10 cellular contexts compared by ENCODE assay signal in genomic region chr9:134858051-134858841, GRCh38. TPM values are rescaled to one million over a fixed set of nuclear protein-coding genes. Genes with fewer than 3 reads are reported as not detected.
DNase-seq lines count a peak whose midpoint lies in the region; ATAC-seq and TF ChIP-seq lines count a peak whose summit lies in the region.
"Had no signal": no experiment of that assay in that cellular context is flagged by ENCODE, and none has a peak within 500 bp of the region (broad histone marks: within the 10 kb centered on the region; RNA-seq: fewer than 3 reads in every experiment).

No MANE protein-coding gene starts in this region.

- H3K36me3 ChIP-seq in ovary: no peaks in the 10 kb centered on the region

- H3K4me1 ChIP-seq in ovary (ENCODE audit: insufficient read depth): peaks cover 11% of the 10 kb centered on the region

- TF ChIP-seq EP300 in ovary (IDR thresholded peaks at IDR 0.05): no peak

- WGBS in ovary, 3 donors: 42 to 52% (median 47%) methylated on average over 11 of the region's 11 CpGs

- H3K4me3 ChIP-seq in ovary: no peak overlapping the region

- peaks cover 2% of the 10 kb centered on the region for H3K9me3 Mint-ChIP-seq in activated CD8-positive, alpha-beta T cell treated with anti-CD3 and anti-CD28 coated beads for 36 hours
- no peaks in the 10 kb centered on the region for H3K9me3 Mint-ChIP-seq in activated CD8-positive, alpha-beta T cell treated with anti-CD3 and anti-CD28 coated beads, Interleukin-2, amount 10 ng/mL, durations not matched to agents 7 days and 5 days (ENCODE audit: insufficient read depth)

- POLR2A ChIA-PET in activated CD8-positive, alpha-beta T cell treated with anti-CD3 and anti-CD28 coated beads for 36 hours (lab: Charles Lee): no interaction called here
- POLR2A ChIA-PET in activated CD8-positive, alpha-beta T cell treated with anti-CD3 and anti-CD28 coated beads, Interleukin-2, amount 10 ng/mL, durations not matched to agents 7 days and 5 days (lab: Charles Lee): no interaction called here

- TF ChIP-seq POLR2A in ovary (IDR thresholded peaks at IDR 0.05): no peak

- H3K4me3 Mint-ChIP-seq in activated CD8-positive, alpha-beta T cell treated with anti-CD3 and anti-CD28 coated beads for 36 hours: peak overlapping the region; percentile 20
- no peak overlapping the region for H3K4me3 Mint-ChIP-seq in activated CD8-positive, alpha-beta T cell treated with anti-CD3 and anti-CD28 coated beads, Interleukin-2, amount 10 ng/mL, durations not matched to agents 7 days and 5 days
- H3K4me3 Mint-ChIP-seq: CD4-positive, CD25-positive, alpha-beta regulatory T cell had no signal

- no peaks in the 10 kb centered on the region for H3K27me3 ChIP-seq in ovary

- H3K9me3 ChIP-seq in ovary: no peaks in the 10 kb centered on the region

- peak; percentile 73 for DNase-seq in activated CD8-positive, alpha-beta T cell treated with anti-CD3 and anti-CD28 coated beads for 36 hours
- no peak for DNase-seq in activated CD8-positive, alpha-beta T cell treated with anti-CD3 and anti-CD28 coated beads, Interleukin-2, amount 10 ng/mL, durations not matched to agents 7 days and 5 days
- peak; percentile 48 for DNase-seq in SW480 (ENCODE audit: low spot score)
- peak; percentile 49 to 72 (median 58) for DNase-seq in ovary
- no peak for DNase-seq in NCI-H187 (lab: John Stamatoyannopoulos, UW)
- no peak for DNase-seq in NCI-H345 treated with DMSO at 0.1 percent for 48 hours (lab: John Stamatoyannopoulos, UW; ENCODE audit: unreplicated experiment)
- no peak for DNase-seq in SHP77 treated with DMSO at 0.1 percent for 48 hours (lab: John Stamatoyannopoulos, UW)

- no peaks in the 10 kb centered on the region for H3K36me3 Mint-ChIP-seq in activated CD8-positive, alpha-beta T cell treated with anti-CD3 and anti-CD28 coated beads for 36 hours (ENCODE audit: low read depth)
- H3K36me3 Mint-ChIP-seq in activated CD8-positive, alpha-beta T cell treated with anti-CD3 and anti-CD28 coated beads, Interleukin-2, amount 10 ng/mL, durations not matched to agents 7 days and 5 days (ENCODE audit: low read depth): no peaks in the 10 kb centered on the region
- H3K36me3 Mint-ChIP-seq: CD4-positive, CD25-positive, alpha-beta regulatory T cell had no signal

- H3K27me3 Mint-ChIP-seq in activated CD8-positive, alpha-beta T cell treated with anti-CD3 and anti-CD28 coated beads for 36 hours: peaks cover 12% of the 10 kb centered on the region
- no peaks in the 10 kb centered on the region for H3K27me3 Mint-ChIP-seq in activated CD8-positive, alpha-beta T cell treated with anti-CD3 and anti-CD28 coated beads, Interleukin-2, amount 10 ng/mL, durations not matched to agents 7 days and 5 days (ENCODE audit: low read depth)
- H3K27me3 Mint-ChIP-seq: CD4-positive, CD25-positive, alpha-beta regulatory T cell had no signal

- peaks cover 9% of the 10 kb centered on the region for H3K4me1 Mint-ChIP-seq in activated CD8-positive, alpha-beta T cell treated with anti-CD3 and anti-CD28 coated beads for 36 hours (ENCODE audit: low read depth)
- no peaks in the 10 kb centered on the region for H3K4me1 Mint-ChIP-seq in activated CD8-positive, alpha-beta T cell treated with anti-CD3 and anti-CD28 coated beads, Interleukin-2, amount 10 ng/mL, durations not matched to agents 7 days and 5 days (ENCODE audit: low read depth)

- TF ChIP-seq CTCF in activated CD8-positive, alpha-beta T cell treated with anti-CD3 and anti-CD28 coated beads for 36 hours (IDR thresholded peaks at IDR 0.05): no peak
- no peak for TF ChIP-seq CTCF in ovary (IDR thresholded peaks at IDR 0.05)

- ATAC-seq in activated CD8-positive, alpha-beta T cell treated with anti-CD3 and anti-CD28 coated beads for 36 hours: peak; percentile 93
- no peak for ATAC-seq in activated CD8-positive, alpha-beta T cell treated with anti-CD3 and anti-CD28 coated beads, Interleukin-2, amount 10 ng/mL, durations not matched to agents 7 days and 5 days
- peak; percentile 80 for ATAC-seq in HG02678 (IDR thresholded peaks at IDR 0.05; ENCODE audit: unreplicated experiment)

- peak overlapping the region; percentile 84 for H3K27ac Mint-ChIP-seq in activated CD8-positive, alpha-beta T cell treated with anti-CD3 and anti-CD28 coated beads for 36 hours
- no peak overlapping the region for H3K27ac Mint-ChIP-seq in activated CD8-positive, alpha-beta T cell treated with anti-CD3 and anti-CD28 coated beads, Interleukin-2, amount 10 ng/mL, durations not matched to agents 7 days and 5 days
- H3K27ac Mint-ChIP-seq: CD4-positive, CD25-positive, alpha-beta regulatory T cell had no signal

- H3K27ac ChIP-seq in ovary: peak overlapping the region in 1 of 2 donors; percentile 22

- CTCF ChIA-PET in activated CD8-positive, alpha-beta T cell treated with anti-CD3 and anti-CD28 coated beads for 36 hours (lab: Charles Lee): interaction anchor here (0.7 to 1.8 kb wide), 3 partner anchors 41 to 160 kb away, joined by 3 to 5 read pairs (median 4); no protein-coding TSS in a partner anchor
- CTCF ChIA-PET in activated CD8-positive, alpha-beta T cell treated with anti-CD3 and anti-CD28 coated beads, Interleukin-2, amount 10 ng/mL, durations not matched to agents 7 days and 5 days (lab: Charles Lee): interaction anchor here (0.8 kb wide), 1 partner anchor 160 kb away, joined by 3 read pairs; no protein-coding TSS in a partner anchor

- intact Hi-C loops in activated CD8-positive, alpha-beta T cell treated with anti-CD3 and anti-CD28 coated beads for 36 hours (cut with micrococcal nuclease): no loop called here
- intact Hi-C loops in ovary (cut with DNase I): no loop called here

RNA-seq across cellular contexts. Expression of gene FCN2, which starts 22.4 kb away (rescaled TPM):
- total RNA-seq in activated CD8-positive, alpha-beta T cell treated with anti-CD3 and anti-CD28 coated beads for 36 hours: not detected
- total RNA-seq in activated CD8-positive, alpha-beta T cell treated with anti-CD3 and anti-CD28 coated beads, Interleukin-2, amount 10 ng/mL, durations not matched to agents 7 days and 5 days: not detected
- 1 to 10 TPM in 1 of 7 donors, under 1 TPM in 3, not detected in 3; 0.23 to 1.1 (median 0.40) TPM for total RNA-seq in ovary
- under 1 TPM in 1 of 2 donors, not detected in 1; 0.33 TPM for polyA plus RNA-seq in ovary
- total RNA-seq: CD4-positive, CD25-positive, alpha-beta regulatory T cell; kidney epithelial cell had no signal
- polyA plus RNA-seq: CD4-positive, CD25-positive, alpha-beta regulatory T cell had no signal

RNA-seq across cellular contexts. Expression of gene FCN1, which starts 59.5 kb away (rescaled TPM):
- total RNA-seq in activated CD8-positive, alpha-beta T cell treated with anti-CD3 and anti-CD28 coated beads for 36 hours: not detected
- not detected for total RNA-seq in activated CD8-positive, alpha-beta T cell treated with anti-CD3 and anti-CD28 coated beads, Interleukin-2, amount 10 ng/mL, durations not matched to agents 7 days and 5 days
- total RNA-seq in ovary: 1 to 10 TPM in 3 of 7 donors, under 1 TPM in 2, not detected in 2; 0.43 to 5.0 (median 1.9) TPM
- 1 to 10 TPM; 1.4 to 3.5 TPM for polyA plus RNA-seq in ovary
- total RNA-seq: CD4-positive, CD25-positive, alpha-beta regulatory T cell; kidney epithelial cell had no signal

Comparison
In these comparisons a context has a peak if more than half of its experiments do, and no peak if none do; other contexts are left out.
1. DNase-seq: peak in activated CD8-positive, alpha-beta T cell treated with anti-CD3 and anti-CD28 coated beads for 36 hours (single experiment), SW480 (single experiment) and ovary (5 of 5); none in activated CD8-positive, alpha-beta T cell treated with anti-CD3 and anti-CD28 coated beads, Interleukin-2, amount 10 ng/mL, durations not matched to agents 7 days and 5 days (single experiment), NCI-H187 (0 of 2), NCI-H345 treated with DMSO at 0.1 percent for 48 hours (single experiment) and SHP77 treated with DMSO at 0.1 percent for 48 hours (single experiment).